In genomic region chr14:49545071-49545470, GRCh38 we compare ENCODE assay signal across 18 cellular contexts. TPM values are rescaled to one million over a fixed set of nuclear protein-coding genes. Genes with fewer than 3 reads are reported as not detected.
DNase-seq lines count a peak whose midpoint lies in the region; ATAC-seq, FAIRE-seq and TF ChIP-seq lines count a peak whose summit lies in the region.
"Had no signal": no experiment of that assay in that cellular context is flagged by ENCODE, and none has a peak within 500 bp of the region (broad histone marks: within the 10 kb centered on the region; RNA-seq: fewer than 3 reads in every experiment).

No MANE protein-coding gene starts in this region.

- H3K79me2 ChIP-seq in HepG2 (ENCODE audit: insufficient read depth, low read length): no peaks in the 10 kb centered on the region
- H3K79me2 ChIP-seq in PC-9 (ENCODE audit: low read depth): no peaks in the 10 kb centered on the region

- H3K9me2 ChIP-seq in PC-9 (ENCODE audit: insufficient read depth): no peaks in the 10 kb centered on the region

- H3K27me3 Mint-ChIP-seq in nephron progenitor cell (ENCODE audit: low read depth, poor library complexity): peaks cover 7% of the 10 kb centered on the region
- H3K27me3 Mint-ChIP-seq: CD4-positive, alpha-beta memory T cell had no signal

- H3K9me3 ChIP-seq in HepG2 (ENCODE audit: low read length) (peaks cover 12% of the 10 kb centered on the region; the same call in 1 of the 2 replicates), right lobe of liver (no peaks in the 10 kb centered on the region), PC-9 (ENCODE audit: insufficient read depth, low read depth) (peaks cover 3% of the 10 kb centered on the region; the same call in 1 of the 2 replicates), mesodermal cell (ENCODE audit: control insufficient read depth, low read length) (peaks cover 7% of the 10 kb centered on the region)

- 34% methylated on average over 6 of the region's 6 CpGs for WGBS in HepG2 (ENCODE audit: low lambda C conversion rate)
- WGBS in right lobe of liver (ENCODE audit: insufficient coverage, low coverage, low lambda C conversion rate, missing lambda C conversion rate): 70% methylated on average over 5 of the region's 6 CpGs
- WGBS in mesodermal cell (ENCODE audit: insufficient coverage in 2 of 2), 2 experiments: 88 to 90% methylated on average over 3 to 6 of the region's 6 CpGs

- intact Hi-C loops in HepG2 (cut with micrococcal nuclease; ENCODE audit: unreplicated experiment): no loop called here
- intact Hi-C loops in right lobe of liver (cut with DNase I): no loop called here
- intact Hi-C loops in PC-9 (cut with micrococcal nuclease; ENCODE audit: unreplicated experiment): loop anchor here (1.0 kb wide), 1 partner anchor 40 kb away; no protein-coding TSS in a partner anchor

- H4K20me1 ChIP-seq in HepG2 (ENCODE audit: insufficient read depth, low read length) (no peaks in the 10 kb centered on the region), PC-9 (ENCODE audit: insufficient read depth) (no peaks in the 10 kb centered on the region)
- H4K20me1 ChIP-seq: BLaER1 had no signal

- no peak for ATAC-seq in HepG2
- ATAC-seq in right lobe of liver: no peak

- DNase-seq in HepG2 (ENCODE audit: low spot score) (no peak), right lobe of liver (no peak), PC-9 (peak; percentile 9 to 68), NCI-H2081 treated with DMSO at 0.1 percent for 48 hours (lab: John Stamatoyannopoulos, UW) (no peak), nephron progenitor cell (no peak)
- no peak for DNase-seq in stimulated activated CD4-positive, alpha-beta T cell treated with anti-CD3 and anti-CD28 coated beads, Interleukin-12 subunit alpha, Interleukin-12 subunit beta, amount 100 ng/mL, for 4 hours
- DNase-seq: Calu3; CD4-positive, alpha-beta memory T cell; DMS79 treated with DMSO at 0.1 percent for 48 hours; GDM1; H9 had no signal

- BruUV-seq in HepG2 (replicated peaks; lab: Mats Ljungman, UMichigan): no TSS peak
- BruUV-seq in PC-9 (replicated peaks; lab: Mats Ljungman, UMichigan): no TSS peak

- H3K27ac ChIP-seq in HepG2 (ENCODE audit: extremely low read length, insufficient read depth, low read length): no peak overlapping the region
- H3K27ac ChIP-seq in right lobe of liver: no peak overlapping the region
- H3K27ac ChIP-seq in PC-9: no peak overlapping the region
- H3K27ac ChIP-seq in mesodermal cell (ENCODE audit: low read depth, low read length, severe bottlenecking): peak overlapping the region; percentile 23
- H3K27ac ChIP-seq: 22Rv1, BLaER1 had no signal

- no peak overlapping the region for H3K9ac ChIP-seq in HepG2 (ENCODE audit: insufficient read depth, low read depth, low read length)
- H3K9ac ChIP-seq: BLaER1 had no signal

- TF ChIP-seq CTCF in HepG2 (CRISPR knock-in tag; IDR thresholded peaks at IDR 0.05) (0 out of 2 replicates have a peak, but pooled peaks have one; percentile 8), right lobe of liver (IDR thresholded peaks at IDR 0.05) (no peak), PC-9 (conservative IDR thresholded peaks at IDR 0.05) (no peak), nephron progenitor cell (IDR thresholded peaks at IDR 0.05) (no peak)

- H3F3A ChIP-seq in PC-9 (ENCODE audit: insufficient read depth, low read depth): 0 out of 2 replicates have a peak, but pooled peaks cover 7% of the 10 kb centered on the region

- POLR2A ChIA-PET in HepG2 (lab: Yijun Ruan, JAX) (no interaction called here), PC-9 (lab: Charles Lee; ENCODE audit: unreplicated experiment) (no interaction called here)

- no peak overlapping the region for H3K4me3 Mint-ChIP-seq in nephron progenitor cell
- H3K4me3 Mint-ChIP-seq: CD14-positive monocyte; CD4-positive, alpha-beta memory T cell; H9 had no signal

- H3K9me3 Mint-ChIP-seq in nephron progenitor cell: peaks cover 51% of the 10 kb centered on the region

- H3K4me1 ChIP-seq in HepG2 (ENCODE audit: insufficient read depth, low read length) (peaks cover 7% of the 10 kb centered on the region), right lobe of liver (peaks cover 0 to 8% (median 3%) of the 10 kb centered on the region in 4 donors), PC-9 (replicated peaks; ENCODE audit: insufficient read depth) (peaks cover 13% of the 10 kb centered on the region), mesodermal cell (ENCODE audit: control insufficient read depth, insufficient read depth, low read length, poor library complexity, severe bottlenecking) (peaks cover 8% of the 10 kb centered on the region)
- H3K4me1 ChIP-seq: BLaER1 had no signal

- H3K36me3 Mint-ChIP-seq in nephron progenitor cell (ENCODE audit: low read depth): peaks cover 19% of the 10 kb centered on the region
- H3K36me3 Mint-ChIP-seq: CD14-positive monocyte had no signal

- H3K4me3 ChIP-seq in HepG2 (replicated peaks in 1 of 3; ENCODE audit: insufficient read depth in 1 of 3, low read depth in 2 of 3, low read length in 3 of 3) (no peak overlapping the region), right lobe of liver (no peak overlapping the region), PC-9 (no peak overlapping the region), mesodermal cell (ENCODE audit: extremely low read depth, insufficient read depth, low read length, poor library complexity, severe bottlenecking) (no peak overlapping the region)
- H3K4me3 ChIP-seq: BLaER1 had no signal

- no peak for TF ChIP-seq POLR2A in HepG2 (IDR thresholded peaks at IDR 0.05; ENCODE audit: insufficient read depth in 1 of 2, low read depth in 2 of 2, low read length in 2 of 2)
- no peak for TF ChIP-seq POLR2A in right lobe of liver (IDR thresholded peaks at IDR 0.05)

- H2AFZ ChIP-seq in HepG2 (ENCODE audit: low read length) (no peak overlapping the region), PC-9 (peak overlapping the region; percentile 59; the same call in 1 of the 2 replicates)

- TF ChIP-seq RAD21 in HepG2 (CRISPR knock-in tag; IDR thresholded peaks at IDR 0.05): no peak

- peaks cover 17% of the 10 kb centered on the region for H3K4me1 Mint-ChIP-seq in nephron progenitor cell
- H3K4me1 Mint-ChIP-seq: CD14-positive monocyte; CD4-positive, alpha-beta memory T cell had no signal

- in situ Hi-C loops in HepG2 (cut with HindIII; ENCODE audit: extremely low pct_ligation_motif_present, low pct_unique_long_range_greater_than_20kb): no loop called here

- no peak overlapping the region for H3K27ac Mint-ChIP-seq in nephron progenitor cell
- H3K27ac Mint-ChIP-seq: CD14-positive monocyte had no signal

- no peak for FAIRE-seq in HepG2 (lab: Jason Lieb, UNC)
- FAIRE-seq: GM12892, GM18507, H1 had no signal

- H3K4me2 ChIP-seq in HepG2 (ENCODE audit: low read depth, low read length) (no peak overlapping the region), PC-9 (no peak overlapping the region)
- H3K4me2 ChIP-seq: BLaER1 had no signal

- CTCF ChIA-PET in HepG2 (lab: Yijun Ruan, JAX; ENCODE audit: low intra/inter-chr PET ratio, low total read pairs) (no interaction called here), PC-9 (lab: Charles Lee) (no interaction called here)

- H3K36me3 ChIP-seq in HepG2 (replicated peaks in 1 of 2; ENCODE audit: control insufficient read depth in 1 of 2, insufficient read depth in 2 of 2, low read length in 2 of 2) (no peaks in the 10 kb centered on the region), right lobe of liver (no peaks in the 10 kb centered on the region), PC-9 (ENCODE audit: low read depth) (no peaks in the 10 kb centered on the region), mesodermal cell (ENCODE audit: control insufficient read depth, insufficient read depth, low read length) (no peaks in the 10 kb centered on the region)

- H3K27me3 ChIP-seq in HepG2 (ENCODE audit: control insufficient read depth in 1 of 2, insufficient read depth in 2 of 2, low read length in 2 of 2) (no peaks in the 10 kb centered on the region; a peak in 1 of 5 replicates), right lobe of liver (no peaks in the 10 kb centered on the region), PC-9 (ENCODE audit: insufficient read depth, low read depth) (no peaks in the 10 kb centered on the region)
- H3K27me3 ChIP-seq: BLaER1 had no signal

- TF ChIP-seq EP300 in HepG2 (IDR thresholded peaks at IDR 0.05; ENCODE audit: low read depth in 2 of 2, low read length in 2 of 2): no peak
- no peak for TF ChIP-seq EP300 in HepG2 (CRISPR knock-in tag; IDR thresholded peaks at IDR 0.05; ENCODE audit: borderline replicate concordance)

RNA-seq across cellular contexts. Expression of gene RPS29, which starts 41.1 kb away (rescaled TPM):
- total RNA-seq in HepG2 (2016; rRNA removed; fragmentation: Illumina TruSeq; extraction: Trizol) (3,901 and 4,303 TPM in 2 replicates), right lobe of liver (1,000 to 10,000 TPM in 2 of 6 experiments, 100 to 1,000 TPM in 4; 431 to 1,761 (median 531) TPM), PC-9 (2021) (1,018 and 1,294 TPM in 2 replicates)
- 8,184 and 8,598 TPM in 2 replicates for total RNA-seq in HepG2 (2016; cell fraction: cytosol; rRNA removed; fragmentation: Illumina TruSeq; extraction: Trizol; ENCODE audit: low read depth)
- total RNA-seq in HepG2 (2016; cell fraction: insoluble cytoplasmic fraction; rRNA removed; fragmentation: Illumina TruSeq; extraction: Trizol): 4,185 and 4,312 TPM in 2 replicates
- 10,515 and 11,473 TPM in 2 replicates for total RNA-seq in HepG2 (2016; cell fraction: membrane; rRNA removed; fragmentation: Illumina TruSeq; extraction: Trizol)
- 1,563 and 1,683 TPM in 2 replicates for total RNA-seq in HepG2 (2016; cell fraction: nucleus; rRNA removed; fragmentation: Illumina TruSeq; extraction: Trizol)
- polyA plus RNA-seq in HepG2 (2011; rRNA removed): 7,896 and 8,215 TPM in 2 replicates
- 23,106 and 23,761 TPM in 2 replicates for polyA plus RNA-seq in HepG2 (2011; cell fraction: cytosol; rRNA removed)
- polyA plus RNA-seq in HepG2 (2011; cell fraction: nucleus; rRNA removed): 3,131 and 3,133 TPM in 2 replicates
- polyA plus RNA-seq in HepG2 (2012): 7,846 and 11,802 TPM in 2 replicates
- 7,461 and 7,652 TPM in 2 replicates for polyA plus RNA-seq in HepG2 (2016; cell fraction: cytosol; fragmentation: Illumina TruSeq; extraction: Trizol; ENCODE audit: low read depth)
- 2,305 and 2,788 TPM in 2 replicates for polyA plus RNA-seq in HepG2 (2016; cell fraction: insoluble cytoplasmic fraction; fragmentation: Illumina TruSeq; extraction: Trizol; ENCODE audit: low read depth)
- polyA plus RNA-seq in HepG2 (2016; cell fraction: membrane; fragmentation: Illumina TruSeq; extraction: Trizol; ENCODE audit: low read depth): 6,369 and 7,188 TPM in 2 replicates
- polyA plus RNA-seq in HepG2 (2016; cell fraction: nucleus; fragmentation: Illumina TruSeq; extraction: Trizol; ENCODE audit: insufficient read depth, low read depth): 1,882 and 2,182 TPM in 2 replicates
- 1,545 and 1,558 TPM in 2 replicates for polyA minus RNA-seq in HepG2 (2011; rRNA and poly(A)+ RNA removed; ENCODE audit: low replicate concordance)
- polyA minus RNA-seq in HepG2 (2011; cell fraction: cytosol; rRNA and poly(A)+ RNA removed): 502 and 598 TPM in 2 replicates
- 266 and 310 TPM in 2 replicates for polyA minus RNA-seq in HepG2 (2011; cell fraction: nucleus; rRNA and poly(A)+ RNA removed)
- polyA plus RNA-seq in mesodermal cell (2013, experiment 1 of 2): 3,950 TPM
- 4,034 TPM for polyA plus RNA-seq in mesodermal cell (2013, experiment 2 of 2)

RNA-seq across cellular contexts. Expression of gene LRR1, which starts 53.7 kb away (rescaled TPM):
- total RNA-seq in HepG2 (2016; rRNA removed; fragmentation: Illumina TruSeq; extraction: Trizol) (36.2 and 49.8 TPM in 2 replicates), right lobe of liver (1 to 10 TPM; 3.1 to 5.6 (median 4.3) TPM), PC-9 (2021) (16.1 and 19.0 TPM in 2 replicates)
- 25.3 and 29.2 TPM in 2 replicates for total RNA-seq in HepG2 (2016; cell fraction: cytosol; rRNA removed; fragmentation: Illumina TruSeq; extraction: Trizol; ENCODE audit: low read depth)
- 37.2 and 49.2 TPM in 2 replicates for total RNA-seq in HepG2 (2016; cell fraction: insoluble cytoplasmic fraction; rRNA removed; fragmentation: Illumina TruSeq; extraction: Trizol)
- total RNA-seq in HepG2 (2016; cell fraction: membrane; rRNA removed; fragmentation: Illumina TruSeq; extraction: Trizol): 30.8 and 32.4 TPM in 2 replicates
- 18.7 and 21.3 TPM in 2 replicates for total RNA-seq in HepG2 (2016; cell fraction: nucleus; rRNA removed; fragmentation: Illumina TruSeq; extraction: Trizol)
- polyA plus RNA-seq in HepG2 (2011; rRNA removed): 3.9 and 7.0 TPM in 2 replicates
- polyA plus RNA-seq in HepG2 (2011; cell fraction: cytosol; rRNA removed): 4.2 and 4.3 TPM in 2 replicates
- 1.9 and 2.1 TPM in 2 replicates for polyA plus RNA-seq in HepG2 (2011; cell fraction: nucleus; rRNA removed)
- 4.8 and 6.0 TPM in 2 replicates for polyA plus RNA-seq in HepG2 (2012)
- polyA plus RNA-seq in HepG2 (2016; cell fraction: cytosol; fragmentation: Illumina TruSeq; extraction: Trizol; ENCODE audit: low read depth): 14.3 and 17.0 TPM in 2 replicates
- 36.2 and 39.0 TPM in 2 replicates for polyA plus RNA-seq in HepG2 (2016; cell fraction: insoluble cytoplasmic fraction; fragmentation: Illumina TruSeq; extraction: Trizol; ENCODE audit: low read depth)
- polyA plus RNA-seq in HepG2 (2016; cell fraction: membrane; fragmentation: Illumina TruSeq; extraction: Trizol; ENCODE audit: low read depth): 16.8 and 17.0 TPM in 2 replicates
- 17.4 and 22.9 TPM in 2 replicates for polyA plus RNA-seq in HepG2 (2016; cell fraction: nucleus; fragmentation: Illumina TruSeq; extraction: Trizol; ENCODE audit: insufficient read depth, low read depth)
- polyA minus RNA-seq in HepG2 (2011; rRNA and poly(A)+ RNA removed; ENCODE audit: low replicate concordance): 6.5 and 13.4 TPM in 2 replicates
- 3.0 and 4.6 TPM in 2 replicates for polyA minus RNA-seq in HepG2 (2011; cell fraction: cytosol; rRNA and poly(A)+ RNA removed)
- polyA minus RNA-seq in HepG2 (2011; cell fraction: nucleus; rRNA and poly(A)+ RNA removed): 9.0 and 10.3 TPM in 2 replicates
- polyA plus RNA-seq in mesodermal cell (2013, experiment 1 of 2): 21.4 TPM
- polyA plus RNA-seq in mesodermal cell (2013, experiment 2 of 2): 23.6 TPM

Comparison
In these comparisons a context has a peak if more than half of its experiments do, and no peak if none do; other contexts are left out.
1. DNase-seq: peak in PC-9 (2 of 2); none in HepG2 (single experiment), right lobe of liver (0 of 3), NCI-H2081 treated with DMSO at 0.1 percent for 48 hours (single experiment), nephron progenitor cell (single experiment) and stimulated activated CD4-positive, alpha-beta T cell treated with anti-CD3 and anti-CD28 coated beads, Interleukin-12 subunit alpha, Interleukin-12 subunit beta, amount 100 ng/mL, for 4 hours (single experiment).